ENCODE assay signal across 34 cellular contexts in genomic region chr6:119277047-119277446, GRCh38.
"Had no signal": no experiment of that assay in that cellular context is flagged by ENCODE, and none has a peak within 500 bp of the region (broad histone marks: within the 10 kb centered on the region; RNA-seq: fewer than 3 reads in every experiment).

No MANE protein-coding gene starts in this region.

- H3K27me3 ChIP-seq: adrenal gland, body of pancreas, breast epithelium, SJCRH30 had no signal

- ATAC-seq: activated naive CD4-positive, alpha-beta T cell treated with anti-CD3 and anti-CD28 coated beads, Interleukin-2, amount 50 U/mL, for 72 hours; activated T-cell treated with anti-CD3 and anti-CD28 coated beads, Interleukin-2, amount 50 U/mL, for 4 hours; body of pancreas; Panc1 had no signal

- DNase-seq: activated B cell treated with CpG ODN at 0.5 μM for 24 hours; activated CD4-positive, alpha-beta memory T cell treated with anti-CD3 and anti-CD28 coated beads for 36 hours; activated CD4-positive, alpha-beta T cell treated with anti-CD3 and anti-CD28 coated beads for 4 hours; activated CD4-positive, alpha-beta T cell treated with anti-CD3 and anti-CD28 coated beads, Interleukin-2, amount 50 U/mL, for 1 hour; activated CD4-positive, CD25-positive, alpha-beta regulatory T cell treated with anti-CD3 and anti-CD28 coated beads, Interleukin-2, amount 50 U/mL, for 72 hours; activated CD8-positive, alpha-beta memory T cell treated with anti-CD3 and anti-CD28 coated beads, Interleukin-2, amount 50 U/mL, for 4 hours; activated gamma-delta T cell treated with Interleukin-2 at 50 U/mL for 16 hours; activated naive CD4-positive, alpha-beta T cell treated with anti-CD3 and anti-CD28 coated beads for 36 hours; activated T-cell treated with anti-CD3 and anti-CD28 coated beads for 4 hours; activated T-cell treated with anti-CD3 and anti-CD28 coated beads, Interleukin-2, amount 50 U/mL, for 4 hours; adrenal gland; body of pancreas; Karpas-422; NCI-H1048; NCI-H1105 treated with DMSO at 0.1 percent for 48 hours; NCI-H1436; NCI-H1694; NCI-H1930; NCI-H2107; NCI-H2171; NCI-H510A; NCI-H526; NCI-H774; SHP77; SJCRH30; SW 1271; T-helper 1 cell; T-helper 2 cell; T-helper 9 cell had no signal

- H3K4me1 ChIP-seq: breast epithelium, SJCRH30 had no signal

- H3K27ac ChIP-seq: adrenal gland, breast epithelium, SJCRH30, VCaP had no signal

- FAIRE-seq: astrocyte had no signal

- H3K36me3 ChIP-seq: adrenal gland, breast epithelium, SJCRH30 had no signal

- H3K4me3 ChIP-seq: adrenal gland, body of pancreas, breast epithelium, SJCRH30 had no signal

- H3K9me3 ChIP-seq: adrenal gland, body of pancreas, breast epithelium, SJCRH30 had no signal
